ENCODE assay signal across 12 cellular contexts in the genomic region with DNA sequence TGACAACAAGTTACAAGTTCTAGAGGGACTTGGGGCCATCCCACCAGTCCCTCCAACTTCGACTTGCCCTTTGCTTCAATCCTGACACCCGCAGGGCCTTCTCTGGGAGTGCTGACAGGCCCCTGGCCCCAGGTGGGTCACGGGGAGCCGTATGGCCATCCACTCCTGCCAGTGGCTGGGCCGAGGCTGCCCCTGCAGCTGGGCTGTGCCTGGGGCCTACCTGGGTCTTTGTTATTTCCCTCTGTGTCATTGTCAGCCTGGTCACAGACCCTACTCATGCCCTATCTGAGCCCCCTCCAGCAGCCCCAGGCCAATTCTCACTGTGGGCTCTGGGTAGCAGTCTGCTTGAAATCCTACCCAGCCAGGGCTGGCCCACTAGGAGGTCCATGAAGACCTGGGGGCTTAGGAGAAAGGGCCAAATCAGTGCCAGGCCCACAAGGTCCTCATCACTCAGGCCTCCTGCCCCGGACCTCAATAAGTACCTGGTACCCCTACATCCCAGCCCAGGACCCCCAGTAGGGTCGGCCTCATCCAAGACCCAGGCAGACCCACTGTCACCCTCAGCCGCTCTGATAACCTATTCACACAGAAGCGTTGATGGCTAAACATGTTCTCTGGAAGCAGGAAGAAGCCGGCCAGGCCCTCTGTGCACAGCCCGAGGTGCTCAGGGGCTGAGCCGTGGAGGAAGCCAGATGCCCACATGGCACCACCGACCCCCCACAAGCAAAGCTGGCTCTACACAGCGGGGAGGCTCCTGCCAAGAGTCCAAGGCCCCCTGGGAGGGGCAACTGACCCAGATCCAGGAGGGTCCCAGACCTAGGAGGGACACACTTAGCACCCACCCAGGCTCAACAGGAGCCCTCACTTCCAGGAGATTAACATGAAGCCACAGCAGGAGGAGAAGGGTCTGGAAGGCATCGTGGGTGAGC.
A peak's percentile ranks its signal among the peaks of the same experiment; 100 is the strongest.
DNase-seq lines count a peak whose midpoint lies in the region; TF ChIP-seq lines count a peak whose summit lies in the region.
"Had no signal": no experiment of that assay in that cellular context is flagged by ENCODE, and none has a peak within 500 bp of the region (broad histone marks: within the 10 kb centered on the region; RNA-seq: fewer than 3 reads in every experiment).

No MANE protein-coding gene starts in this region.

- H3K9me3 ChIP-seq in BLaER1 treated with 17β-estradiol and CSF1 and Interleukin-3, amounts not matched to agents 10 nM and 100 nM (replicated peaks in 1 of 11): peaks cover 0 to 6% (median 0%) of the 10 kb centered on the region in 11 experiments; a peak in 2 of 22 replicates
- H3K9me3 ChIP-seq: ascending aorta, left ventricle myocardium inferior had no signal

- DNase-seq in 8988T (peak; percentile 4), coronary artery (ENCODE audit: low spot score) (peak; percentile 65), posterior cingulate gyrus (peak in 7 of 10 donors; percentile 3 to 73 (median 13)), NCI-H2107 (lab: John Stamatoyannopoulos, UW) (no peak), nucleus accumbens (lab: John Stamatoyannopoulos, UW) (no peak), GM19240 (ENCODE audit: insufficient read length, low spot score) (no peak)

- peak overlapping the region in 8 of 11 experiments; percentile 74 to 93 (median 83); a peak in 9 of 22 replicates for H3K4me2 ChIP-seq in BLaER1 treated with 17β-estradiol and CSF1 and Interleukin-3, amounts not matched to agents 10 nM and 100 nM
- H3K4me2 ChIP-seq: KMS-11, smooth muscle cell had no signal

- H3K27ac ChIP-seq in BLaER1 treated with 17β-estradiol and CSF1 and Interleukin-3, amounts not matched to agents 10 nM and 100 nM: peak overlapping the region in 6 of 11 experiments; percentile 17 to 58 (median 40); a peak in 8 of 22 replicates
- H3K27ac ChIP-seq in coronary artery: no peak overlapping the region
- H3K27ac ChIP-seq: ascending aorta, KMS-11, left ventricle myocardium inferior, VCaP had no signal

- peak overlapping the region in 6 of 11 experiments; percentile 2 to 49 (median 32); a peak in 8 of 22 replicates for H3K9ac ChIP-seq in BLaER1 treated with 17β-estradiol and CSF1 and Interleukin-3, amounts not matched to agents 10 nM and 100 nM
- H3K9ac ChIP-seq: KMS-11 had no signal

- H3K36me3 ChIP-seq in BLaER1 treated with 17β-estradiol and CSF1 and Interleukin-3, amounts not matched to agents 10 nM and 100 nM: peaks cover 13 to 56% (median 28%) of the 10 kb centered on the region in 11 experiments
- H3K36me3 ChIP-seq: ascending aorta had no signal

- H3K27me3 ChIP-seq in BLaER1 treated with 17β-estradiol and CSF1 and Interleukin-3, amounts not matched to agents 10 nM and 100 nM: no peaks in the 10 kb centered on the region
- H3K27me3 ChIP-seq: ascending aorta had no signal

- no peak overlapping the region for H3K4me3 ChIP-seq in BLaER1 treated with 17β-estradiol and CSF1 and Interleukin-3, amounts not matched to agents 10 nM and 100 nM
- H3K4me3 ChIP-seq in coronary artery: no peak overlapping the region
- H3K4me3 ChIP-seq: ascending aorta, left ventricle myocardium inferior, smooth muscle cell had no signal

- H4K20me1 ChIP-seq in BLaER1 treated with 17β-estradiol and CSF1 and Interleukin-3, amounts not matched to agents 10 nM and 100 nM: peaks cover 0 to 54% (median 40%) of the 10 kb centered on the region in 11 experiments; a peak in 19 of 22 replicates

- intact Hi-C loops in posterior cingulate gyrus (cut with DNase I): loop anchor here (5.0 kb wide), 1 partner anchor 98 kb away; no protein-coding TSS in a partner anchor

- H3K4me1 ChIP-seq in BLaER1 treated with 17β-estradiol and CSF1 and Interleukin-3, amounts not matched to agents 10 nM and 100 nM: peaks cover 26 to 49% (median 47%) of the 10 kb centered on the region in 10 experiments
- H3K4me1 ChIP-seq: ascending aorta had no signal

- TF ChIP-seq CTCF in coronary artery (IDR thresholded peaks at IDR 0.05): no peak

Comparison
In these comparisons a context has a peak if more than half of its experiments do, and no peak if none do; other contexts are left out.
1. DNase-seq: peak in 8988T (single experiment), coronary artery (single experiment) and posterior cingulate gyrus (7 of 10); none in NCI-H2107 (single experiment), nucleus accumbens (0 of 56) and GM19240 (single experiment).
2. H3K27ac ChIP-seq: peak in BLaER1 treated with 17β-estradiol and CSF1 and Interleukin-3, amounts not matched to agents 10 nM and 100 nM (6 of 11); none in coronary artery (0 of 2).